In the genomic region with DNA sequence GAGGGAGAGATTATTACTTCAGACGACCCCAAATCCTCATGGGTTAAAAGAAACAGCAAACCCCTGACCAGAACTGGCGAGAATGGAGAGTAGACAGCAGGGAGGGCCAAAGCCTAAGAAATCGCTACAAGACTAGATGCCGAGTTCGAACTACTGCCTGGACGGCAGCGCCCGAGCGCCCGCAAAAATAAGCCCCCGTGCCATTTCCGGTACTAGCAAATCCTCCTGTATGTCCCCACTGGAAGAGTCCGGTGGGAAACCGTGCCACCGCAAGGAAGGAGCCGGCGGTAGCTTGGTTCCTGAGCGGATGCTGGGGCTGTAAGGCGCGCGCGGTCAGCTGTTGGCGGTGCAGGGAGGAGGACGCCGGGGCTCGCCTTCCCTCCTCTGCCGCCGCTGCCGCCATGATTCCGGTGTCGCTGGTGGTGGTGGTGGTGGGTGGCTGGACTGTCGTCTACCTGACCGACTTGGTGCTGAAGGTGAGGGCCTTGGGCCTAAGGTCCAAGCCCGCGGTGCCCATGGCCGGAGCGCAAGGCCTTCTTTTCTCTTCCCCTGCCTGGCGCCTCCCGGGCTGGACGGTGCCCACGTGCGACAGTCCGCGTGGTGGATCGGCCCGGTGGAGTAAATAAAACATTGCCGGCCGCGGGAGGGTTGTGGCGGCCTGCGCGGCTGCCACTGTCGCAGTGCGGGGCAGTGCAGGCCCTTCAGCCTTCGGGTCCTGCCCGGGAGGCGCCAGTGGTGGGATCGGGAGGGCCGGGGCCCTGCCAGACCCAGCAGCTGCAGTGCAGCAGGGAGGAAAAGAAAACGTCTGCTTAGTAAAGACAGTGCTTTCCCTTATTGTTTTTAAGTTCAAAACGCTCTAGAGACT, we compare ENCODE assay signal across 1 cellular context.
TF ChIP-seq lines count a peak whose summit lies in the region.

A gene (plus strand): TSS at position 284 of the 865 bp plus-strand sequence. CDS start 118 bp downstream, at position 402.

TF ChIP-seq in HEK293, 187 proteins besides CTCF, POLR2A, EP300 and RAD21 (continued from another document and continues in another):
- TF ChIP-seq ZNF670 (tag by site-specific recombination; IDR thresholded peaks at IDR 0.05; ENCODE audit: low read depth), result no peak
- no peak; the same call in 1 of the 2 replicates for TF ChIP-seq OSR2 (tag by site-specific recombination; IDR thresholded peaks at IDR 0.05)
- TF ChIP-seq, protein P1, sequence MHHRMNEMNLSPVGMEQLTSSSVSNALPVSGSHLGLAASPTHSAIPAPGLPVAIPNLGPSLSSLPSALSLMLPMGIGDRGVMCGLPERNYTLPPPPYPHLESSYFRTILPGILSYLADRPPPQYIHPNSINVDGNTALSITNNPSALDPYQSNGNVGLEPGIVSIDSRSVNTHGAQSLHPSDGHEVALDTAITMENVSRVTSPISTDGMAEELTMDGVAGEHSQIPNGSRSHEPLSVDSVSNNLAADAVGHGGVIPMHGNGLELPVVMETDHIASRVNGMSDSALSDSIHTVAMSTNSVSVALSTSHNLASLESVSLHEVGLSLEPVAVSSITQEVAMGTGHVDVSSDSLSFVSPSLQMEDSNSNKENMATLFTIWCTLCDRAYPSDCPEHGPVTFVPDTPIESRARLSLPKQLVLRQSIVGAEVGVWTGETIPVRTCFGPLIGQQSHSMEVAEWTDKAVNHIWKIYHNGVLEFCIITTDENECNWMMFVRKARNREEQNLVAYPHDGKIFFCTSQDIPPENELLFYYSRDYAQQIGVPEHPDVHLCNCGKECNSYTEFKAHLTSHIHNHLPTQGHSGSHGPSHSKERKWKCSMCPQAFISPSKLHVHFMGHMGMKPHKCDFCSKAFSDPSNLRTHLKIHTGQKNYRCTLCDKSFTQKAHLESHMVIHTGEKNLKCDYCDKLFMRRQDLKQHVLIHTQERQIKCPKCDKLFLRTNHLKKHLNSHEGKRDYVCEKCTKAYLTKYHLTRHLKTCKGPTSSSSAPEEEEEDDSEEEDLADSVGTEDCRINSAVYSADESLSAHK (tag by site-specific recombination; IDR thresholded peaks at IDR 0.05), result 0 out of 2 replicates have a peak, but pooled peaks have one; percentile 43
- TF ChIP-seq ZNF623 (tag by site-specific recombination; IDR thresholded peaks at IDR 0.05), result peak; percentile 38; the same call in 1 of the 2 replicates
- peak; percentile 34; the same call in 1 of the 2 replicates for TF ChIP-seq ZNF146 (tag by site-specific recombination; IDR thresholded peaks at IDR 0.05)
- TF ChIP-seq KLF9 (tag by site-specific recombination; IDR thresholded peaks at IDR 0.05; ENCODE audit: low read depth), result 0 out of 2 replicates have a peak, but pooled peaks have one; percentile 18
- no peak for TF ChIP-seq ZNF626 (tag by site-specific recombination; IDR thresholded peaks at IDR 0.05)
- TF ChIP-seq, protein P2, sequence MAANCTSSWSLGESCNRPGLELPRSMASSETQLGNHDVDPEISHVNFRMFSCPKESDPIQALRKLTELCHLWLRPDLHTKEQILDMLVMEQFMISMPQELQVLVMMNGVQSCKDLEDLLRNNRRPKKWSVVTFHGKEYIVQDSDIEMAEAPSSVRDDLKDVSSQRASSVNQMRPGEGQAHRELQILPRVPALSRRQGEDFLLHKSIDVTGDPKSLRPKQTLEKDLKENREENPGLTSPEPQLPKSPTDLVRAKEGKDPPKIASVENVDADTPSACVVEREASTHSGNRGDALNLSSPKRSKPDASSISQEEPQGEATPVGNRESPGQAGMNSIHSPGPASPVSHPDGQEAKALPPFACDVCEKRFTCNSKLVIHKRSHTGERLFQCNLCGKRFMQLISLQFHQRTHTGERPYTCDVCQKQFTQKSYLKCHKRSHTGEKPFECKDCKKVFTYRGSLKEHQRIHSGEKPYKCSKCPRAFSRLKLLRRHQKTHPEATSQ (tag by site-specific recombination; IDR thresholded peaks at IDR 0.05), result peak; percentile 90
- TF ChIP-seq, protein P3, sequence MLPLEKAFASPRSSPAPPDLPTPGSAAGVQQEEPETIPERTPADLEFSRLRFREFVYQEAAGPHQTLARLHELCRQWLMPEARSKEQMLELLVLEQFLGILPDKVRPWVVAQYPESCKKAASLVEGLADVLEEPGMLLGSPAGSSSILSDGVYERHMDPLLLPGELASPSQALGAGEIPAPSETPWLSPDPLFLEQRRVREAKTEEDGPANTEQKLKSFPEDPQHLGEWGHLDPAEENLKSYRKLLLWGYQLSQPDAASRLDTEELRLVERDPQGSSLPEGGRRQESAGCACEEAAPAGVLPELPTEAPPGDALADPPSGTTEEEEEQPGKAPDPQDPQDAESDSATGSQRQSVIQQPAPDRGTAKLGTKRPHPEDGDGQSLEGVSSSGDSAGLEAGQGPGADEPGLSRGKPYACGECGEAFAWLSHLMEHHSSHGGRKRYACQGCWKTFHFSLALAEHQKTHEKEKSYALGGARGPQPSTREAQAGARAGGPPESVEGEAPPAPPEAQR (tag by site-specific recombination; IDR thresholded peaks at IDR 0.05), result no peak
- TF ChIP-seq ZNF274 (IDR thresholded peaks at IDR 0.05; ENCODE audit: low read length), result no peak
- no peak for TF ChIP-seq ZNF274 (tag by site-specific recombination; IDR thresholded peaks at IDR 0.05; ENCODE audit: borderline replicate concordance)
- TF ChIP-seq, protein P4, sequence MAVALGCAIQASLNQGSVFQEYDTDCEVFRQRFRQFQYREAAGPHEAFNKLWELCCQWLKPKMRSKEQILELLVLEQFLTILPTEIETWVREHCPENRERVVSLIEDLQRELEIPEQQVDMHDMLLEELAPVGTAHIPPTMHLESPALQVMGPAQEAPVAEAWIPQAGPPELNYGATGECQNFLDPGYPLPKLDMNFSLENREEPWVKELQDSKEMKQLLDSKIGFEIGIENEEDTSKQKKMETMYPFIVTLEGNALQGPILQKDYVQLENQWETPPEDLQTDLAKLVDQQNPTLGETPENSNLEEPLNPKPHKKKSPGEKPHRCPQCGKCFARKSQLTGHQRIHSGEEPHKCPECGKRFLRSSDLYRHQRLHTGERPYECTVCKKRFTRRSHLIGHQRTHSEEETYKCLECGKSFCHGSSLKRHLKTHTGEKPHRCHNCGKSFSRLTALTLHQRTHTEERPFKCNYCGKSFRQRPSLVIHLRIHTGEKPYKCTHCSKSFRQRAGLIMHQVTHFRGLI (tag by site-specific recombination; IDR thresholded peaks at IDR 0.05), result no peak
- TF ChIP-seq, protein P5, sequence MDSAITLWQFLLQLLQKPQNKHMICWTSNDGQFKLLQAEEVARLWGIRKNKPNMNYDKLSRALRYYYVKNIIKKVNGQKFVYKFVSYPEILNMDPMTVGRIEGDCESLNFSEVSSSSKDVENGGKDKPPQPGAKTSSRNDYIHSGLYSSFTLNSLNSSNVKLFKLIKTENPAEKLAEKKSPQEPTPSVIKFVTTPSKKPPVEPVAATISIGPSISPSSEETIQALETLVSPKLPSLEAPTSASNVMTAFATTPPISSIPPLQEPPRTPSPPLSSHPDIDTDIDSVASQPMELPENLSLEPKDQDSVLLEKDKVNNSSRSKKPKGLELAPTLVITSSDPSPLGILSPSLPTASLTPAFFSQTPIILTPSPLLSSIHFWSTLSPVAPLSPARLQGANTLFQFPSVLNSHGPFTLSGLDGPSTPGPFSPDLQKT (IDR thresholded peaks at IDR 0.05; ENCODE audit: borderline replicate concordance, low read depth, low read length), result no peak
- peak; percentile 70 for TF ChIP-seq ZNF629 (tag by site-specific recombination; IDR thresholded peaks at IDR 0.05)
- no peak for TF ChIP-seq EGR2 (tag by site-specific recombination; IDR thresholded peaks at IDR 0.05; ENCODE audit: low read depth)
- peak; percentile 71 for TF ChIP-seq KLF16 (tag by site-specific recombination; IDR thresholded peaks at IDR 0.05)
- peak; percentile 22; the same call in 1 of the 2 replicates for TF ChIP-seq KLF1 (tag by site-specific recombination; IDR thresholded peaks at IDR 0.05)
- TF ChIP-seq ZNF37A (tag by site-specific recombination; IDR thresholded peaks at IDR 0.05), result no peak
- TF ChIP-seq, protein P6, sequence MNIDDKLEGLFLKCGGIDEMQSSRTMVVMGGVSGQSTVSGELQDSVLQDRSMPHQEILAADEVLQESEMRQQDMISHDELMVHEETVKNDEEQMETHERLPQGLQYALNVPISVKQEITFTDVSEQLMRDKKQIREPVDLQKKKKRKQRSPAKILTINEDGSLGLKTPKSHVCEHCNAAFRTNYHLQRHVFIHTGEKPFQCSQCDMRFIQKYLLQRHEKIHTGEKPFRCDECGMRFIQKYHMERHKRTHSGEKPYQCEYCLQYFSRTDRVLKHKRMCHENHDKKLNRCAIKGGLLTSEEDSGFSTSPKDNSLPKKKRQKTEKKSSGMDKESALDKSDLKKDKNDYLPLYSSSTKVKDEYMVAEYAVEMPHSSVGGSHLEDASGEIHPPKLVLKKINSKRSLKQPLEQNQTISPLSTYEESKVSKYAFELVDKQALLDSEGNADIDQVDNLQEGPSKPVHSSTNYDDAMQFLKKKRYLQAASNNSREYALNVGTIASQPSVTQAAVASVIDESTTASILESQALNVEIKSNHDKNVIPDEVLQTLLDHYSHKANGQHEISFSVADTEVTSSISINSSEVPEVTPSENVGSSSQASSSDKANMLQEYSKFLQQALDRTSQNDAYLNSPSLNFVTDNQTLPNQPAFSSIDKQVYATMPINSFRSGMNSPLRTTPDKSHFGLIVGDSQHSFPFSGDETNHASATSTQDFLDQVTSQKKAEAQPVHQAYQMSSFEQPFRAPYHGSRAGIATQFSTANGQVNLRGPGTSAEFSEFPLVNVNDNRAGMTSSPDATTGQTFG (tag by site-specific recombination; IDR thresholded peaks at IDR 0.05; ENCODE audit: borderline replicate concordance), result peak; percentile 72; the same call in 1 of the 2 replicates
- TF ChIP-seq ZEB2 (tag by site-specific recombination; IDR thresholded peaks at IDR 0.05), result peak; percentile 74
- peak; percentile 45; the same call in 1 of the 2 replicates for TF ChIP-seq ZNF664 (tag by site-specific recombination; IDR thresholded peaks at IDR 0.05)
- TF ChIP-seq ZNF248 (tag by site-specific recombination; IDR thresholded peaks at IDR 0.05), result no peak
- peak; percentile 37; the same call in 1 of the 2 replicates for TF ChIP-seq ZFP69B (tag by site-specific recombination; IDR thresholded peaks at IDR 0.05)
- TF ChIP-seq REPIN1 (tag by site-specific recombination; IDR thresholded peaks at IDR 0.05; ENCODE audit: low read depth), result no peak; the same call in 1 of the 2 replicates
- peak; percentile 99 for TF ChIP-seq ZNF777 (tag by site-specific recombination; IDR thresholded peaks at IDR 0.05; ENCODE audit: borderline replicate concordance)
- TF ChIP-seq, protein P7, sequence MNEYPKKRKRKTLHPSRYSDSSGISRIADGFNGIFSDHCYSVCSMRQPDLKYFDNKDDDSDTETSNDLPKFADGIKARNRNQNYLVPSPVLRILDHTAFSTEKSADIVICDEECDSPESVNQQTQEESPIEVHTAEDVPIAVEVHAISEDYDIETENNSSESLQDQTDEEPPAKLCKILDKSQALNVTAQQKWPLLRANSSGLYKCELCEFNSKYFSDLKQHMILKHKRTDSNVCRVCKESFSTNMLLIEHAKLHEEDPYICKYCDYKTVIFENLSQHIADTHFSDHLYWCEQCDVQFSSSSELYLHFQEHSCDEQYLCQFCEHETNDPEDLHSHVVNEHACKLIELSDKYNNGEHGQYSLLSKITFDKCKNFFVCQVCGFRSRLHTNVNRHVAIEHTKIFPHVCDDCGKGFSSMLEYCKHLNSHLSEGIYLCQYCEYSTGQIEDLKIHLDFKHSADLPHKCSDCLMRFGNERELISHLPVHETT (tag by site-specific recombination; IDR thresholded peaks at IDR 0.05), result peak; percentile 94
- peak; percentile 61; the same call in 1 of the 2 replicates for TF ChIP-seq ZNF24 (tag by site-specific recombination; IDR thresholded peaks at IDR 0.05)
- TF ChIP-seq ZNF155 (tag by site-specific recombination; IDR thresholded peaks at IDR 0.05), result no peak
- peak; percentile 88 for TF ChIP-seq ZBTB17 (tag by site-specific recombination; IDR thresholded peaks at IDR 0.05)
- no peak for TF ChIP-seq ZNF416 (tag by site-specific recombination; IDR thresholded peaks at IDR 0.05)
- no peak for TF ChIP-seq ZNF560 (tag by site-specific recombination; IDR thresholded peaks at IDR 0.05; ENCODE audit: borderline replicate concordance)
- TF ChIP-seq KLF8 (tag by site-specific recombination; IDR thresholded peaks at IDR 0.05), result peak; percentile 77
- TF ChIP-seq ZFP41 (tag by site-specific recombination; IDR thresholded peaks at IDR 0.05; ENCODE audit: borderline replicate concordance), result no peak
- no peak for TF ChIP-seq RBAK (tag by site-specific recombination; IDR thresholded peaks at IDR 0.05)
- no peak for TF ChIP-seq ZIC2 (tag by site-specific recombination; IDR thresholded peaks at IDR 0.05)
- TF ChIP-seq SCRT2 (tag by site-specific recombination; IDR thresholded peaks at IDR 0.05), result no peak
- TF ChIP-seq ZNF837 (tag by site-specific recombination; IDR thresholded peaks at IDR 0.05), result no peak
- TF ChIP-seq TRIM28 (IDR thresholded peaks at IDR 0.05; ENCODE audit: borderline replicate concordance, low read length), result no peak
- TF ChIP-seq, protein P8, sequence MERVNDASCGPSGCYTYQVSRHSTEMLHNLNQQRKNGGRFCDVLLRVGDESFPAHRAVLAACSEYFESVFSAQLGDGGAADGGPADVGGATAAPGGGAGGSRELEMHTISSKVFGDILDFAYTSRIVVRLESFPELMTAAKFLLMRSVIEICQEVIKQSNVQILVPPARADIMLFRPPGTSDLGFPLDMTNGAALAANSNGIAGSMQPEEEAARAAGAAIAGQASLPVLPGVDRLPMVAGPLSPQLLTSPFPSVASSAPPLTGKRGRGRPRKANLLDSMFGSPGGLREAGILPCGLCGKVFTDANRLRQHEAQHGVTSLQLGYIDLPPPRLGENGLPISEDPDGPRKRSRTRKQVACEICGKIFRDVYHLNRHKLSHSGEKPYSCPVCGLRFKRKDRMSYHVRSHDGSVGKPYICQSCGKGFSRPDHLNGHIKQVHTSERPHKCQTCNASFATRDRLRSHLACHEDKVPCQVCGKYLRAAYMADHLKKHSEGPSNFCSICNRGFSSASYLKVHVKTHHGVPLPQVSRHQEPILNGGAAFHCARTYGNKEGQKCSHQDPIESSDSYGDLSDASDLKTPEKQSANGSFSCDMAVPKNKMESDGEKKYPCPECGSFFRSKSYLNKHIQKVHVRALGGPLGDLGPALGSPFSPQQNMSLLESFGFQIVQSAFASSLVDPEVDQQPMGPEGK (tag by site-specific recombination; IDR thresholded peaks at IDR 0.05), result 0 out of 2 replicates have a peak, but pooled peaks have one; percentile 36
- no peak for TF ChIP-seq ZNF112 (tag by site-specific recombination; IDR thresholded peaks at IDR 0.05)
- no peak for TF ChIP-seq GLI2 (tag by site-specific recombination; IDR thresholded peaks at IDR 0.05; ENCODE audit: borderline replicate concordance, low read depth)
- TF ChIP-seq ZBTB48 (tag by site-specific recombination; IDR thresholded peaks at IDR 0.05), result no peak
- TF ChIP-seq ZNF707 (tag by site-specific recombination; IDR thresholded peaks at IDR 0.05), result no peak
